Comparison of ENCODE assay signal across 24 cellular contexts in the genomic region with DNA sequence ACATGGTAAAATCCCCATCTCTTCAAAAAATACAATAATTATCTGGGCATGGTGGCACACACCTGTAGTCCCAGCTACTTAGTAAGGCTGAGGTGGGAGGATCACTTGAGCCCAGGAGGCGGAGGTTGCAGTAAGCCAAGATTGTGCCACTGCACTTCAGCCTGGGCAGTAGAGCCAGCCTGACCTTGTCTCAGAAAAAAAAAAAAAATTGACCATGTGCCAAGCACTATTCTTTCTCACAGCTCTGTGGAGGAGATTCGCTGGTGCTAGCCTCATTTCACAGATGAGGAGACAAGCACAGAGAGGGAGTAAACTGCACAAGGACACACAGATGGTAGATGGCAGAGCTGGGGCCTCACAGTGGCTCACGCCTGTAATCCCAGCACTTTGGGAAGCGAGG.
"Had no signal": no experiment of that assay in that cellular context is flagged by ENCODE, and none has a peak within 500 bp of the region (broad histone marks: within the 10 kb centered on the region; RNA-seq: fewer than 3 reads in every experiment).

No MANE protein-coding gene starts in this region.

- FAIRE-seq: endothelial cell of umbilical vein, small intestine had no signal

- DNase-seq: dermis blood vessel endothelial cell; effector memory CD4-positive, alpha-beta T cell; esophagus squamous epithelium; foreskin melanocyte; glutamatergic neuron; hypothalamus; immature natural killer cell; kidney glomerular epithelial cell; left colon; natural killer cell; occipital lobe; ovary; psoas muscle; right lobe of liver; small intestine; stimulated activated CD4-positive, alpha-beta T cell treated with anti-CD3 and anti-CD28 coated beads, Interleukin-15, amount 100 ng/mL, for 24 hours; stimulated activated CD4-positive, alpha-beta T cell treated with anti-CD3 and anti-CD28 coated beads, Interleukin-2, amount 100 ng/mL, for 48 hours; stimulated activated naive B cell treated with anti-CD40 and anti-IgM and Interleukin-4, amounts not matched to agents 10 μg/mL and 1 μg/mL and 100 μg/mL, for 72 hours; transverse colon; upper lobe of right lung; uterus had no signal

- H3K9me3 ChIP-seq: esophagus squamous epithelium, ovary, psoas muscle, right lobe of liver, transverse colon, upper lobe of right lung, uterus had no signal

- ATAC-seq: left colon; natural killer cell; right lobe of liver; stimulated activated naive B cell treated with anti-CD40 and anti-IgM and Interleukin-4, amounts not matched to agents 10 μg/mL and 1 μg/mL and 100 μg/mL, for 72 hours; upper lobe of right lung had no signal

- H3K27me3 ChIP-seq: esophagus squamous epithelium, ovary, right lobe of liver, transverse colon, upper lobe of right lung, uterus had no signal

- H3K36me3 ChIP-seq: esophagus squamous epithelium, ovary, right lobe of liver, transverse colon, upper lobe of right lung, uterus had no signal

- H3K27ac ChIP-seq: coronary artery, esophagus squamous epithelium, ovary, psoas muscle, right lobe of liver, transverse colon, upper lobe of right lung, uterus had no signal

- H3K4me1 ChIP-seq: esophagus squamous epithelium, psoas muscle, right lobe of liver, transverse colon, upper lobe of right lung, uterus had no signal

- H3K4me3 ChIP-seq: coronary artery, esophagus squamous epithelium, lung, ovary, psoas muscle, right lobe of liver, transverse colon, upper lobe of right lung, uterus had no signal
